Comparison of ENCODE assay signal across 26 cellular contexts in genomic region chr11:130089669-130090063, GRCh38. TPM values are rescaled to one million over a fixed set of nuclear protein-coding genes. Genes with fewer than 3 reads are reported as not detected.
DNase-seq lines count a peak whose midpoint lies in the region; ATAC-seq and TF ChIP-seq lines count a peak whose summit lies in the region.
"Had no signal": no experiment of that assay in that cellular context is flagged by ENCODE, and none has a peak within 500 bp of the region (broad histone marks: within the 10 kb centered on the region; RNA-seq: fewer than 3 reads in every experiment).

No MANE protein-coding gene starts in this region.

- H3K9ac ChIP-seq in Loucy (ENCODE audit: low read depth, low read length, poor library complexity, severe bottlenecking) (peak overlapping the region; percentile 3), mesendoderm (ENCODE audit: low read length) (no peak overlapping the region)

- H3K27ac Mint-ChIP-seq in GM23338, result peak overlapping the region; percentile 81
- no peak overlapping the region for H3K27ac Mint-ChIP-seq in mesothelial cell of epicardium
- H3K27ac Mint-ChIP-seq: activated B cell treated with CpG ODN at 0.5 μM for 24 hours; activated T-helper 2 cell treated with anti-CD3 and anti-CD28 coated beads, Interferon-gamma antibody, Interleukin-2, Interleukin-4, amounts not matched to agents 10 μg/mL and 5 μg/mL and 100 μg/mL, durations not matched to agents 14 hours and 24 hours and 36 hours; HFFc6 had no signal

- peaks cover 76% of the 10 kb centered on the region for H3K79me2 ChIP-seq in GM23338 (replicated peaks; ENCODE audit: insufficient read depth)
- peaks cover 70% of the 10 kb centered on the region for H3K79me2 ChIP-seq in Loucy (ENCODE audit: insufficient read depth, low read length)
- peaks cover 41% of the 10 kb centered on the region for H3K79me2 ChIP-seq in mesendoderm (ENCODE audit: control insufficient read depth, insufficient read depth, low read length)

- H3K36me3 Mint-ChIP-seq in GM23338 (ENCODE audit: low read depth) (peaks cover 24% of the 10 kb centered on the region), mesothelial cell of epicardium (peaks cover 10% of the 10 kb centered on the region)

- no peak overlapping the region for H2BK120ac ChIP-seq in mesendoderm (ENCODE audit: low read depth, low read length)

- H3K36me3 ChIP-seq in GM23338 (ENCODE audit: insufficient read depth) (no peaks in the 10 kb centered on the region; the same call in 1 of the 2 replicates), Loucy (ENCODE audit: insufficient read depth, low read length) (no peaks in the 10 kb centered on the region), mesendoderm (ENCODE audit: control insufficient read depth, insufficient read depth, low read length) (no peaks in the 10 kb centered on the region), MG63 (peaks cover 4% of the 10 kb centered on the region)
- H3K36me3 ChIP-seq: esophagus muscularis mucosa, lower lobe of right lung, stomach, tibial artery had no signal

- H3K4me3 ChIP-seq in GM23338 (no peak overlapping the region), Loucy (ENCODE audit: low read length, poor library complexity, severe bottlenecking) (no peak overlapping the region), choroid plexus epithelial cell (ENCODE audit: low read depth, low read length) (no peak overlapping the region), mesendoderm (ENCODE audit: low read length) (no peak overlapping the region), MG63 (no peak overlapping the region)
- H3K4me3 ChIP-seq: esophagus muscularis mucosa, lower lobe of right lung, stomach, tibial artery had no signal

- H3K27ac ChIP-seq in GM23338 (ENCODE audit: low read depth), result peak overlapping the region; percentile 67; the same call in 1 of the 2 replicates
- H3K27ac ChIP-seq in mesendoderm (ENCODE audit: low read depth, low read length), result peak overlapping the region; percentile 14
- H3K27ac ChIP-seq: esophagus muscularis mucosa, lower lobe of right lung, stomach, tibial artery had no signal

- H3K27me3 ChIP-seq in GM23338 (ENCODE audit: insufficient read depth) (no peaks in the 10 kb centered on the region), Loucy (ENCODE audit: insufficient read depth, low read length, poor library complexity, severe bottlenecking) (no peaks in the 10 kb centered on the region), mesendoderm (ENCODE audit: insufficient read depth, low read length, poor library complexity) (no peaks in the 10 kb centered on the region), MG63 (no peaks in the 10 kb centered on the region)
- H3K27me3 ChIP-seq: esophagus muscularis mucosa, stomach, tibial artery had no signal

- no peak overlapping the region for H3K18ac ChIP-seq in mesendoderm (ENCODE audit: low read length)

- peaks cover 36% of the 10 kb centered on the region for H3K4me1 Mint-ChIP-seq in GM23338
- H3K4me1 Mint-ChIP-seq in mesothelial cell of epicardium, result peaks cover 23% of the 10 kb centered on the region

- no peak overlapping the region for H4K5ac ChIP-seq in mesendoderm (ENCODE audit: low read length)

- H3K4ac ChIP-seq in mesendoderm (ENCODE audit: low read depth, low read length), result no peak overlapping the region

- H3K56ac ChIP-seq in mesendoderm (ENCODE audit: low read length), result no peak overlapping the region

- ATAC-seq in GM23338 (no peak), GM21381 (IDR thresholded peaks at IDR 0.05; ENCODE audit: unreplicated experiment) (no peak)

- H3K4me3 Mint-ChIP-seq in GM23338 (no peak overlapping the region), mesothelial cell of epicardium (no peak overlapping the region)
- H3K4me3 Mint-ChIP-seq: activated B cell treated with CpG ODN at 0.5 μM for 24 hours; activated naive CD8-positive, alpha-beta T cell; HFFc6; neural crest cell had no signal

- no peak overlapping the region for H4K8ac ChIP-seq in mesendoderm (ENCODE audit: low read depth, low read length)

- H3K4me2 ChIP-seq in GM23338 (no peak overlapping the region), Loucy (ENCODE audit: low read depth, low read length, poor library complexity, severe bottlenecking) (peak overlapping the region; percentile 24), mesendoderm (ENCODE audit: low read length) (no peak overlapping the region)

- no peaks in the 10 kb centered on the region for H3K9me3 ChIP-seq in Loucy (ENCODE audit: insufficient read depth, low read depth, low read length)
- no peaks in the 10 kb centered on the region for H3K9me3 ChIP-seq in MG63
- H3K9me3 ChIP-seq: esophagus muscularis mucosa, lower lobe of right lung, stomach, tibial artery had no signal

- DNase-seq in GM23338 (ENCODE audit: low spot score), result no peak
- peak; percentile 16 for DNase-seq in choroid plexus epithelial cell (ENCODE audit: low read depth)
- DNase-seq in mesendoderm, result no peak
- no peak for DNase-seq in MG63
- no peak for DNase-seq in mesothelial cell of epicardium (ENCODE audit: low spot score in 2 of 2, unreplicated experiment in 2 of 2)
- DNase-seq in HuH-7 (ENCODE audit: low spot score), result no peak
- DNase-seq: activated B cell treated with CpG ODN at 0.5 μM for 24 hours; activated CD4-positive, alpha-beta T cell treated with anti-CD3 and anti-CD28 coated beads, Interleukin-2, amount 50 U/mL, for 4 hours; activated CD8-positive, alpha-beta memory T cell treated with anti-CD3 and anti-CD28 coated beads, Interleukin-2, amount 50 U/mL, for 4 hours; aorta; effector memory CD4-positive, alpha-beta T cell; HFFc6; KG1; lower lobe of right lung; MV-4-11; NCI-H146; NCI-H524 treated with DMSO at 0.1 percent for 48 hours; stomach; SW 1271; tibial artery had no signal

- H3K9me3 Mint-ChIP-seq in GM23338 (peaks cover 21% of the 10 kb centered on the region), mesothelial cell of epicardium (peaks cover 9% of the 10 kb centered on the region)
- H3K9me3 Mint-ChIP-seq: activated B cell treated with CpG ODN at 0.5 μM for 24 hours; activated T-helper 2 cell treated with anti-CD3 and anti-CD28 coated beads, Interferon-gamma antibody, Interleukin-2, Interleukin-4, amounts not matched to agents 10 μg/mL and 5 μg/mL and 100 μg/mL, durations not matched to agents 14 hours and 24 hours and 36 hours; HFFc6 had no signal

- no peak overlapping the region for H3K23ac ChIP-seq in mesendoderm (ENCODE audit: low read length)

- H2BK5ac ChIP-seq in mesendoderm (ENCODE audit: low read length), result no peak overlapping the region

- peaks cover 28% of the 10 kb centered on the region for H3K4me1 ChIP-seq in GM23338 (ENCODE audit: insufficient read depth)
- peaks cover 43% of the 10 kb centered on the region for H3K4me1 ChIP-seq in Loucy (ENCODE audit: insufficient read depth, low read length, poor library complexity, severe bottlenecking)
- H3K4me1 ChIP-seq in mesendoderm (ENCODE audit: control insufficient read depth, low read depth, low read length), result peaks cover 6% of the 10 kb centered on the region

- H2AFZ ChIP-seq in GM23338 (no peak overlapping the region), Loucy (ENCODE audit: low read length) (no peak overlapping the region)

- H2AK5ac ChIP-seq in mesendoderm (ENCODE audit: low read length), result no peak overlapping the region

- H4K20me1 ChIP-seq in GM23338 (replicated peaks; ENCODE audit: insufficient read depth), result peaks cover 31% of the 10 kb centered on the region
- peaks cover 25% of the 10 kb centered on the region for H4K20me1 ChIP-seq in Loucy (ENCODE audit: insufficient read depth, low read length, poor library complexity, severe bottlenecking)

- H2BK15ac ChIP-seq in mesendoderm (replicated peaks; ENCODE audit: low read depth), result no peak overlapping the region

- H3K9me2 ChIP-seq in GM23338 (ENCODE audit: insufficient read depth) (no peaks in the 10 kb centered on the region), Loucy (replicated peaks; ENCODE audit: low read depth, low read length) (no peaks in the 10 kb centered on the region)

- H3F3A ChIP-seq in GM23338 (replicated peaks; ENCODE audit: low read depth) (no peaks in the 10 kb centered on the region), Loucy (ENCODE audit: low read depth) (no peaks in the 10 kb centered on the region)

- TF ChIP-seq CTCF in GM23338 (conservative IDR thresholded peaks at IDR 0.05; ENCODE audit: low read depth in 2 of 2) (no peak), Loucy (conservative IDR thresholded peaks at IDR 0.05; ENCODE audit: low read length) (no peak), choroid plexus epithelial cell (conservative IDR thresholded peaks at IDR 0.05; ENCODE audit: low read depth, low read length) (no peak), mesothelial cell of epicardium (IDR thresholded peaks at IDR 0.05; ENCODE audit: unreplicated experiment) (no peak)

- WGBS in mesendoderm (ENCODE audit: extremely low coverage, insufficient coverage, low lambda C conversion rate), result no CpG with 5 or more reads among the region's 5 CpGs

- H3K27me3 Mint-ChIP-seq in GM23338 (ENCODE audit: insufficient read depth, low read depth, poor library complexity) (peaks cover 7% of the 10 kb centered on the region), mesothelial cell of epicardium (ENCODE audit: low read depth) (no peaks in the 10 kb centered on the region)
- H3K27me3 Mint-ChIP-seq: activated B cell treated with CpG ODN at 0.5 μM for 24 hours; activated naive CD8-positive, alpha-beta T cell had no signal

- peaks cover 15% of the 10 kb centered on the region for H3K79me1 ChIP-seq in mesendoderm (ENCODE audit: low read length)

TF ChIP-seq in GM23338, 12 proteins besides CTCF, POLR2A, EP300 and RAD21 (continues in another document):
- TF ChIP-seq EZH2phosphoT487 (IDR thresholded peaks at IDR 0.05; ENCODE audit: unreplicated experiment) (no peak), EZH2 (IDR thresholded peaks at IDR 0.05; ENCODE audit: low read depth, unreplicated experiment) (no peak)

RNA-seq across cellular contexts. Expression of gene APLP2, which starts 20.0 kb away (rescaled TPM):
- 291 and 322 TPM in 2 replicates for total RNA-seq in GM23338 (2014; rRNA removed; shearing (Covaris generic))
- 312 and 362 TPM in 2 replicates for polyA plus RNA-seq in GM23338 (2016; fragmentation: Nextera tagmentation; extraction: Ambion mirVana)
- polyA plus RNA-seq in mesendoderm (2013, experiment 1 of 2), result 190 TPM
- polyA plus RNA-seq in mesendoderm (2013, experiment 2 of 2), result 190 TPM
- 369 and 426 TPM in 2 replicates for total RNA-seq in MG63 (2014; rRNA removed; shearing (Covaris generic); ENCODE audit: low replicate concordance)
- 234 to 240 TPM (median 239 TPM) in 3 replicates for total RNA-seq in mesothelial cell of epicardium
